10 cellular contexts compared by ENCODE assay signal in the genomic region with DNA sequence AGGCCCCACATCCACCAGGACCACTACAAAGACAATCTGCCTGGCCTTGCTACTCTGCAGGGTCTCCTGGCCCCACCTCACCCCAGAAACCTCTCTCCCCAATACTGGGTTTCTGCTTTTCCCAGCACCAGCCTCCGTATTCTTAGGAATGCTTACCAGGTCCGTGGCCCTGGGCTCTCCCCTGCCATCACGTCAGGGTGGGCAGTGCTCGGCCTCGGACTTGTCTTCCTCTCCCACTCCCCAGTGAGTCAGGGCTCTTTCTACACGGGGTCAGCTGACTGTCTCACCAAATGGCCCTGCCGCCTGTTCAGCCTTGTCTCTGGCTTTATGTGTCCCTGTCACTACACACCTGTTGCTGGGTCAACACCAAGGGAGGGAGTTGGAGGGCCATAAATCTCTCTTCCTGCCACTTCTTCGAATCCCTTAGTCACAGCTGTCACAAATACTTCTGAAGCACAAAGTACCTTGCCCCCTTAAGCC. TPM values are rescaled to one million over a fixed set of nuclear protein-coding genes. Genes with fewer than 3 reads are reported as not detected.
DNase-seq lines count a peak whose midpoint lies in the region; ATAC-seq, FAIRE-seq and TF ChIP-seq lines count a peak whose summit lies in the region.
"Had no signal": no experiment of that assay in that cellular context is flagged by ENCODE, and none has a peak within 500 bp of the region (broad histone marks: within the 10 kb centered on the region; RNA-seq: fewer than 3 reads in every experiment).

No MANE protein-coding gene starts in this region.

- H3K4me1 Mint-ChIP-seq in astrocyte (ENCODE audit: low read depth, unreplicated experiment): peaks cover 30% of the 10 kb centered on the region

- DNase-seq in left ventricle myocardium inferior: no peak
- DNase-seq in cardiac septum (ENCODE audit: low spot score): no peak
- no peak for DNase-seq in astrocyte (ENCODE audit: low read depth)
- no peak for DNase-seq in stimulated activated CD4-positive, alpha-beta T cell treated with anti-CD3 and anti-CD28 coated beads, Interleukin-4, amount 100 ng/mL, for 1 hour
- DNase-seq: activated naive CD4-positive, alpha-beta T cell treated with anti-CD3 and anti-CD28 coated beads, Interleukin-2, amount 50 U/mL, for 16 hours; mesendoderm had no signal

- peak overlapping the region; percentile 96 for H3K4me3 Mint-ChIP-seq in astrocyte (ENCODE audit: unreplicated experiment)

- H3K36me3 ChIP-seq in left ventricle myocardium inferior: peaks cover 5% of the 10 kb centered on the region
- H3K36me3 ChIP-seq in astrocyte (ENCODE audit: insufficient read depth, low read length): no peaks in the 10 kb centered on the region
- H3K36me3 ChIP-seq in muscle layer of duodenum (ENCODE audit: control insufficient read depth in 1 of 2, insufficient read depth in 2 of 2, low read length in 2 of 2): peaks cover 0 to 3% of the 10 kb centered on the region in 2 donors

- TF ChIP-seq CTCF in left ventricle myocardium inferior (IDR thresholded peaks at IDR 0.05; ENCODE audit: borderline replicate concordance) (no peak), astrocyte (IDR thresholded peaks at IDR 0.05; ENCODE audit: insufficient read depth, low read depth, low read length) (no peak)

- H3K27me3 Mint-ChIP-seq in astrocyte (ENCODE audit: low read depth, unreplicated experiment): no peaks in the 10 kb centered on the region

- peaks cover 17% of the 10 kb centered on the region for H3K36me3 Mint-ChIP-seq in astrocyte (ENCODE audit: low read depth, unreplicated experiment)

- intact Hi-C loops in left ventricle myocardium inferior (cut with micrococcal nuclease) (no loop called here), cardiac septum (cut with DNase I) (no loop called here)

- H3K27ac Mint-ChIP-seq in astrocyte (ENCODE audit: unreplicated experiment): no peak overlapping the region

- H3K27ac ChIP-seq in left ventricle myocardium inferior (replicated peaks) (peak overlapping the region; percentile 94), astrocyte (ENCODE audit: low read depth, low read length) (no peak overlapping the region), muscle layer of duodenum (ENCODE audit: low read length) (peak overlapping the region; percentile 16)

- peaks cover 84% of the 10 kb centered on the region for H3K79me2 ChIP-seq in astrocyte (ENCODE audit: insufficient read depth, low read length)

- H3K9me3 ChIP-seq in left ventricle myocardium inferior (replicated peaks) (no peaks in the 10 kb centered on the region), astrocyte (ENCODE audit: insufficient read depth, low read depth, low read length) (no peaks in the 10 kb centered on the region), muscle layer of duodenum (ENCODE audit: control insufficient read depth in 1 of 2, low read length in 2 of 2) (no peaks in the 10 kb centered on the region)

- H3K4me1 ChIP-seq in left ventricle myocardium inferior (peaks cover 92% of the 10 kb centered on the region), astrocyte (ENCODE audit: insufficient read depth, low read length) (peaks cover 44% of the 10 kb centered on the region), muscle layer of duodenum (ENCODE audit: control insufficient read depth in 1 of 2, insufficient read depth in 2 of 2, low read length in 2 of 2) (peaks cover 17 to 64% of the 10 kb centered on the region in 2 donors)

- peak overlapping the region; percentile 88 for H3K4me2 ChIP-seq in astrocyte (ENCODE audit: low read length)

- FAIRE-seq in astrocyte (lab: Jason Lieb, UNC): no peak

- no peak overlapping the region for H2AFZ ChIP-seq in astrocyte (ENCODE audit: low read depth, low read length)

- H3K9ac ChIP-seq in astrocyte (ENCODE audit: low read length): no peak overlapping the region

- H4K20me1 ChIP-seq in astrocyte (ENCODE audit: insufficient read depth, low read length): peaks cover 77% of the 10 kb centered on the region

- H3K4me3 ChIP-seq in left ventricle myocardium inferior: peak overlapping the region; percentile 97
- no peak overlapping the region for H3K4me3 ChIP-seq in astrocyte (ENCODE audit: insufficient read depth, low read depth, low read length)
- peak overlapping the region in 1 of 2 donors; percentile 24 for H3K4me3 ChIP-seq in muscle layer of duodenum (ENCODE audit: low read depth in 1 of 2, low read length in 2 of 2)

- H3K9me3 Mint-ChIP-seq in astrocyte (ENCODE audit: unreplicated experiment): no peaks in the 10 kb centered on the region

- H3K27me3 ChIP-seq in left ventricle myocardium inferior (ENCODE audit: low read depth) (no peaks in the 10 kb centered on the region), astrocyte (ENCODE audit: insufficient read depth, low read length) (no peaks in the 10 kb centered on the region), muscle layer of duodenum (ENCODE audit: low read depth, low read length) (no peaks in the 10 kb centered on the region)

- ATAC-seq in HG03354 (IDR thresholded peaks at IDR 0.05; ENCODE audit: poor library complexity, severe bottlenecking, unreplicated experiment) (no peak), HG03565 (IDR thresholded peaks at IDR 0.05; ENCODE audit: unreplicated experiment) (no peak), GM19452 (IDR thresholded peaks at IDR 0.05; ENCODE audit: unreplicated experiment) (no peak)

RNA-seq across cellular contexts. Expression of gene NNAT, which starts 3.2 kb away (rescaled TPM):
- 0.33 TPM for total RNA-seq in left ventricle myocardium inferior
- total RNA-seq in cardiac septum: not detected
- 3.1 and 3.6 TPM in 2 replicates for total RNA-seq in astrocyte

RNA-seq across cellular contexts. Expression of gene BLCAP, which starts 3.4 kb away (rescaled TPM):
- total RNA-seq in left ventricle myocardium inferior: 91.8 TPM
- 89.3 TPM for total RNA-seq in cardiac septum
- 96.5 and 111 TPM in 2 replicates for total RNA-seq in astrocyte
